6 cellular contexts compared by ENCODE assay signal in genomic region chr4:986428-986948, GRCh38. TPM values are rescaled to one million over a fixed set of nuclear protein-coding genes. Genes with fewer than 3 reads are reported as not detected.
DNase-seq lines count a peak whose midpoint lies in the region; FAIRE-seq and TF ChIP-seq lines count a peak whose summit lies in the region.

No MANE protein-coding gene starts in this region.

- no peak for TF ChIP-seq CTCF in lower leg skin (IDR thresholded peaks at IDR 0.05)

- no peaks in the 10 kb centered on the region for H3K36me3 Mint-ChIP-seq in T-helper 2 cell treated with Interferon-gamma antibody and Interleukin-4, amounts not matched to agents 5 μg/mL and 100 μg/mL, for 36 hours (ENCODE audit: low read depth)
- no peaks in the 10 kb centered on the region for H3K36me3 Mint-ChIP-seq in activated CD4-positive, alpha-beta memory T cell treated with anti-CD3 and anti-CD28 coated beads, Interleukin-2, amount 10 ng/mL, durations not matched to agents 7 days and 5 days (ENCODE audit: low read depth)

- no peak for FAIRE-seq in GM12892 (lab: Jason Lieb, UNC)

- DNase-seq in T-helper 2 cell treated with Interferon-gamma antibody and Interleukin-4, amounts not matched to agents 5 μg/mL and 100 μg/mL, for 36 hours (ENCODE audit: low spot score): no peak
- no peak for DNase-seq in T-helper 2 cell
- DNase-seq in activated CD4-positive, alpha-beta memory T cell treated with anti-CD3 and anti-CD28 coated beads, Interleukin-2, amount 10 ng/mL, durations not matched to agents 7 days and 5 days: no peak
- DNase-seq in lower leg skin (ENCODE audit: low spot score in 2 of 2): no peak
- no peak for DNase-seq in GM12892 (ENCODE audit: insufficient read length)
- no peak for DNase-seq in midbrain (lab: John Stamatoyannopoulos, UW)

- peak overlapping the region; percentile 62 for H3K4me3 ChIP-seq in lower leg skin (ENCODE audit: low read depth, poor library complexity, severe bottlenecking)

- CTCF ChIA-PET in activated CD4-positive, alpha-beta memory T cell treated with anti-CD3 and anti-CD28 coated beads, Interleukin-2, amount 10 ng/mL, durations not matched to agents 7 days and 5 days (lab: Charles Lee): interaction anchor here (0.9 to 1.8 kb wide), 8 partner anchors 19 to 245 kb away, joined by 3 to 18 read pairs (median 4); partner anchors contain the start of genes GAK and TMEM175

- intact Hi-C loops in lower leg skin (cut with DNase I; ENCODE audit: low total_unique reads): no loop called here

- peak overlapping the region; percentile 87 for H3K27ac Mint-ChIP-seq in T-helper 2 cell treated with Interferon-gamma antibody and Interleukin-4, amounts not matched to agents 5 μg/mL and 100 μg/mL, for 36 hours
- H3K27ac Mint-ChIP-seq in activated CD4-positive, alpha-beta memory T cell treated with anti-CD3 and anti-CD28 coated beads, Interleukin-2, amount 10 ng/mL, durations not matched to agents 7 days and 5 days: peak overlapping the region; percentile 62

- peak overlapping the region; percentile 91 for H3K4me3 Mint-ChIP-seq in T-helper 2 cell treated with Interferon-gamma antibody and Interleukin-4, amounts not matched to agents 5 μg/mL and 100 μg/mL, for 36 hours
- H3K4me3 Mint-ChIP-seq in activated CD4-positive, alpha-beta memory T cell treated with anti-CD3 and anti-CD28 coated beads, Interleukin-2, amount 10 ng/mL, durations not matched to agents 7 days and 5 days: peak overlapping the region; percentile 83

- POLR2A ChIA-PET in activated CD4-positive, alpha-beta memory T cell treated with anti-CD3 and anti-CD28 coated beads, Interleukin-2, amount 10 ng/mL, durations not matched to agents 7 days and 5 days (lab: Charles Lee): interaction anchor here (1.2 to 1.9 kb wide), 3 partner anchors 24 to 205 kb away, joined by 4 to 14 read pairs (median 10); partner anchors contain the start of genes FGFRL1, GAK and TMEM175

- WGBS in lower leg skin, 2 donors: 7 to 8% methylated on average over 12 to 20 of the region's 20 CpGs

- H3K4me1 Mint-ChIP-seq in T-helper 2 cell treated with Interferon-gamma antibody and Interleukin-4, amounts not matched to agents 5 μg/mL and 100 μg/mL, for 36 hours (ENCODE audit: low read depth): peaks cover 13% of the 10 kb centered on the region
- H3K4me1 Mint-ChIP-seq in activated CD4-positive, alpha-beta memory T cell treated with anti-CD3 and anti-CD28 coated beads, Interleukin-2, amount 10 ng/mL, durations not matched to agents 7 days and 5 days: peaks cover 28% of the 10 kb centered on the region

- TF ChIP-seq POLR2A in lower leg skin (IDR thresholded peaks at IDR 0.05): no peak
- TF ChIP-seq POLR2A in GM12892 (IDR thresholded peaks at IDR 0.05; ENCODE audit: low read depth, low read length): no peak

- no peaks in the 10 kb centered on the region for H3K9me3 Mint-ChIP-seq in T-helper 2 cell treated with Interferon-gamma antibody and Interleukin-4, amounts not matched to agents 5 μg/mL and 100 μg/mL, for 36 hours
- H3K9me3 Mint-ChIP-seq in activated CD4-positive, alpha-beta memory T cell treated with anti-CD3 and anti-CD28 coated beads, Interleukin-2, amount 10 ng/mL, durations not matched to agents 7 days and 5 days: no peaks in the 10 kb centered on the region

- no peaks in the 10 kb centered on the region for H3K27me3 Mint-ChIP-seq in T-helper 2 cell treated with Interferon-gamma antibody and Interleukin-4, amounts not matched to agents 5 μg/mL and 100 μg/mL, for 36 hours (ENCODE audit: low read depth)
- no peaks in the 10 kb centered on the region for H3K27me3 Mint-ChIP-seq in activated CD4-positive, alpha-beta memory T cell treated with anti-CD3 and anti-CD28 coated beads, Interleukin-2, amount 10 ng/mL, durations not matched to agents 7 days and 5 days

RNA-seq across cellular contexts. Expression of gene IDUA, which starts 0.4 kb away (rescaled TPM):
- 10 to 100 TPM; 18.8 to 19.0 TPM for total RNA-seq in activated CD4-positive, alpha-beta memory T cell treated with anti-CD3 and anti-CD28 coated beads, Interleukin-2, amount 10 ng/mL, durations not matched to agents 7 days and 5 days
- total RNA-seq in lower leg skin: 10 to 100 TPM in 2 of 4 donors, 1 to 10 TPM in 2; 6.0 to 13.4 (median 11.1) TPM
- polyA plus RNA-seq in GM12892 (2012; ENCODE audit: missing spikeins): 1.4 TPM

RNA-seq across cellular contexts. Expression of gene SLC26A1, which starts 6.7 kb away (rescaled TPM):
- under 1 TPM in 1 of 2 experiments, not detected in 1; 0.20 TPM for total RNA-seq in activated CD4-positive, alpha-beta memory T cell treated with anti-CD3 and anti-CD28 coated beads, Interleukin-2, amount 10 ng/mL, durations not matched to agents 7 days and 5 days
- under 1 TPM in 3 of 4 donors, not detected in 1; 0.15 to 0.61 (median 0.19) TPM for total RNA-seq in lower leg skin
- polyA plus RNA-seq in GM12892 (2012; ENCODE audit: missing spikeins): 0.36 TPM

RNA-seq across cellular contexts. Expression of gene DGKQ, which starts 13.1 kb away (rescaled TPM):
- total RNA-seq in activated CD4-positive, alpha-beta memory T cell treated with anti-CD3 and anti-CD28 coated beads, Interleukin-2, amount 10 ng/mL, durations not matched to agents 7 days and 5 days: 10 to 100 TPM; 13.8 to 14.7 TPM
- 10 to 100 TPM; 18.4 to 30.7 (median 22.4) TPM for total RNA-seq in lower leg skin
- 1.3 TPM for polyA plus RNA-seq in GM12892 (2012; ENCODE audit: missing spikeins)

RNA-seq across cellular contexts. Expression of gene FGFRL1, which starts 24.9 kb away (rescaled TPM):
- 1 to 10 TPM; 7.1 to 8.9 TPM for total RNA-seq in activated CD4-positive, alpha-beta memory T cell treated with anti-CD3 and anti-CD28 coated beads, Interleukin-2, amount 10 ng/mL, durations not matched to agents 7 days and 5 days
- 10 to 100 TPM in 2 of 4 donors, 1 to 10 TPM in 2; 7.4 to 13.7 (median 10.7) TPM for total RNA-seq in lower leg skin
- polyA plus RNA-seq in GM12892 (2012; ENCODE audit: missing spikeins): 0.89 TPM

RNA-seq across cellular contexts. Expression of gene TMEM175, which starts 54.2 kb away (rescaled TPM):
- 10 to 100 TPM; 24.1 to 28.8 TPM for total RNA-seq in activated CD4-positive, alpha-beta memory T cell treated with anti-CD3 and anti-CD28 coated beads, Interleukin-2, amount 10 ng/mL, durations not matched to agents 7 days and 5 days
- total RNA-seq in lower leg skin: 10 to 100 TPM; 17.4 to 39.1 (median 30.1) TPM
- polyA plus RNA-seq in GM12892 (2012; ENCODE audit: missing spikeins): 12.8 TPM
